ENCODE assay signal across 32 cellular contexts in genomic region chr5:18238321-18238720, GRCh38.
"Had no signal": no experiment of that assay in that cellular context is flagged by ENCODE, and none has a peak within 500 bp of the region (broad histone marks: within the 10 kb centered on the region; RNA-seq: fewer than 3 reads in every experiment).

No MANE protein-coding gene starts in this region.

- H3K4me3 ChIP-seq: ascending aorta had no signal

- H3K4me1 Mint-ChIP-seq: activated B cell treated with CpG ODN at 0.5 μM for 24 hours; activated CD4-positive, alpha-beta T cell treated with anti-CD3 and anti-CD28 coated beads, Interleukin-2, amount 10 ng/mL, durations not matched to agents 24 days and 14 days; activated naive CD4-positive, alpha-beta T cell treated with anti-CD3 and anti-CD28 coated beads, Interleukin-2, amount 10 ng/mL, durations not matched to agents 7 days and 5 days; activated naive CD4-positive, alpha-beta T cell treated with anti-CD3 and anti-CD28 coated beads, Interleukin-2, amount 50 U/mL, for 24 hours; activated naive CD8-positive, alpha-beta T cell treated with anti-CD3 and anti-CD28 coated beads, Interleukin-2, amount 10 ng/mL, durations not matched to agents 7 days and 5 days; activated naive CD8-positive, alpha-beta T cell treated with anti-CD3 and anti-CD28 coated beads, Interleukin-2, amount 50 U/mL, for 24 hours; brain had no signal

- H3K36me3 ChIP-seq: ascending aorta had no signal

- H3K9me3 Mint-ChIP-seq: activated CD4-positive, alpha-beta T cell treated with anti-CD3 and anti-CD28 coated beads, Interleukin-2, amount 10 ng/mL, durations not matched to agents 24 days and 14 days; T-helper 1 cell treated with Interleukin-12 subunit alpha and Interleukin-12 subunit beta and Interleukin-4 antibody, amounts not matched to agents 30 μg/mL and 1 μg/mL, for 36 hours had no signal

- H3K9me3 ChIP-seq: ascending aorta had no signal

- H3K4me1 ChIP-seq: ascending aorta had no signal

- H3K27me3 ChIP-seq: ascending aorta had no signal

- H3K27ac ChIP-seq: ascending aorta, VCaP had no signal

- H3K27ac Mint-ChIP-seq: activated B cell treated with CpG ODN at 0.5 μM for 24 hours; activated CD4-positive, alpha-beta memory T cell treated with anti-CD3 and anti-CD28 coated beads for 36 hours; activated CD4-positive, alpha-beta T cell treated with anti-CD3 and anti-CD28 coated beads, Interleukin-2, amount 10 ng/mL, durations not matched to agents 24 days and 14 days; activated CD8-positive, alpha-beta T cell treated with anti-CD3 and anti-CD28 coated beads for 36 hours; activated naive CD4-positive, alpha-beta T cell treated with anti-CD3 and anti-CD28 coated beads, Interleukin-2, amount 10 ng/mL, durations not matched to agents 7 days and 5 days; activated naive CD4-positive, alpha-beta T cell treated with anti-CD3 and anti-CD28 coated beads, Interleukin-2, amount 50 U/mL, for 24 hours; activated naive CD8-positive, alpha-beta T cell; activated naive CD8-positive, alpha-beta T cell treated with anti-CD3 and anti-CD28 coated beads, Interleukin-2, amount 10 ng/mL, durations not matched to agents 7 days and 5 days; activated naive CD8-positive, alpha-beta T cell treated with anti-CD3 and anti-CD28 coated beads, Interleukin-2, amount 50 U/mL, for 24 hours; activated T-cell treated with anti-CD3 and anti-CD28 coated beads, Interleukin-2, amount 50 U/mL, for 24 hours; activated T-helper 2 cell treated with anti-CD3 and anti-CD28 coated beads, Interferon-gamma antibody, Interleukin-2, Interleukin-4, amounts not matched to agents 10 μg/mL and 5 μg/mL and 100 μg/mL, durations not matched to agents 14 hours and 24 hours and 36 hours; brain; T-helper 1 cell treated with Interleukin-12 subunit alpha and Interleukin-12 subunit beta and Interleukin-4 antibody, amounts not matched to agents 30 μg/mL and 1 μg/mL, for 36 hours; T-helper 2 cell treated with Interferon-gamma antibody and Interleukin-4, amounts not matched to agents 5 μg/mL and 100 μg/mL, for 36 hours had no signal

- FAIRE-seq: TTC549 had no signal

- H3K27me3 Mint-ChIP-seq: activated B cell treated with CpG ODN at 0.5 μM for 24 hours; activated CD4-positive, alpha-beta memory T cell treated with anti-CD3 and anti-CD28 coated beads for 36 hours; activated CD4-positive, alpha-beta T cell treated with anti-CD3 and anti-CD28 coated beads, Interleukin-2, amount 10 ng/mL, durations not matched to agents 24 days and 14 days; activated CD8-positive, alpha-beta T cell treated with anti-CD3 and anti-CD28 coated beads for 36 hours; activated naive CD4-positive, alpha-beta T cell treated with anti-CD3 and anti-CD28 coated beads, Interleukin-2, amount 10 ng/mL, durations not matched to agents 7 days and 5 days; activated naive CD4-positive, alpha-beta T cell treated with anti-CD3 and anti-CD28 coated beads, Interleukin-2, amount 50 U/mL, for 24 hours; activated naive CD8-positive, alpha-beta T cell; activated naive CD8-positive, alpha-beta T cell treated with anti-CD3 and anti-CD28 coated beads, Interleukin-2, amount 10 ng/mL, durations not matched to agents 7 days and 5 days; activated naive CD8-positive, alpha-beta T cell treated with anti-CD3 and anti-CD28 coated beads, Interleukin-2, amount 50 U/mL, for 24 hours; activated T-cell treated with anti-CD3 and anti-CD28 coated beads, Interleukin-2, amount 50 U/mL, for 24 hours; brain had no signal

- H3K36me3 Mint-ChIP-seq: activated CD4-positive, alpha-beta memory T cell treated with anti-CD3 and anti-CD28 coated beads for 36 hours; activated naive CD4-positive, alpha-beta T cell treated with anti-CD3 and anti-CD28 coated beads, Interleukin-2, amount 10 ng/mL, durations not matched to agents 7 days and 5 days; activated naive CD4-positive, alpha-beta T cell treated with anti-CD3 and anti-CD28 coated beads, Interleukin-2, amount 50 U/mL, for 24 hours; activated naive CD8-positive, alpha-beta T cell; activated naive CD8-positive, alpha-beta T cell treated with anti-CD3 and anti-CD28 coated beads, Interleukin-2, amount 10 ng/mL, durations not matched to agents 7 days and 5 days; brain had no signal

- H3K4me3 Mint-ChIP-seq: activated B cell treated with CpG ODN at 0.5 μM for 24 hours; activated CD4-positive, alpha-beta memory T cell treated with anti-CD3 and anti-CD28 coated beads for 36 hours; activated CD4-positive, alpha-beta T cell treated with anti-CD3 and anti-CD28 coated beads, Interleukin-2, amount 10 ng/mL, durations not matched to agents 24 days and 14 days; activated CD8-positive, alpha-beta T cell treated with anti-CD3 and anti-CD28 coated beads for 36 hours; activated naive CD4-positive, alpha-beta T cell treated with anti-CD3 and anti-CD28 coated beads, Interleukin-2, amount 10 ng/mL, durations not matched to agents 7 days and 5 days; activated naive CD4-positive, alpha-beta T cell treated with anti-CD3 and anti-CD28 coated beads, Interleukin-2, amount 50 U/mL, for 24 hours; activated naive CD8-positive, alpha-beta T cell; activated naive CD8-positive, alpha-beta T cell treated with anti-CD3 and anti-CD28 coated beads, Interleukin-2, amount 10 ng/mL, durations not matched to agents 7 days and 5 days; activated naive CD8-positive, alpha-beta T cell treated with anti-CD3 and anti-CD28 coated beads, Interleukin-2, amount 50 U/mL, for 24 hours; activated T-cell treated with anti-CD3 and anti-CD28 coated beads, Interleukin-2, amount 50 U/mL, for 24 hours; brain; T-helper 1 cell treated with Interleukin-12 subunit alpha and Interleukin-12 subunit beta and Interleukin-4 antibody, amounts not matched to agents 30 μg/mL and 1 μg/mL, for 36 hours; T-helper 2 cell treated with Interferon-gamma antibody and Interleukin-4, amounts not matched to agents 5 μg/mL and 100 μg/mL, for 36 hours had no signal

- DNase-seq: activated B cell treated with CpG ODN at 0.5 μM for 24 hours; activated CD4-positive, alpha-beta memory T cell treated with anti-CD3 and anti-CD28 coated beads for 36 hours; activated CD4-positive, alpha-beta T cell treated with anti-CD3 and anti-CD28 coated beads for 4 hours; activated CD4-positive, alpha-beta T cell treated with anti-CD3 and anti-CD28 coated beads, Interleukin-2, amount 10 ng/mL, durations not matched to agents 24 days and 14 days; activated CD4-positive, alpha-beta T cell treated with anti-CD3 and anti-CD28 coated beads, Interleukin-2, amount 50 U/mL, for 1 hour; activated CD4-positive, alpha-beta T cell treated with anti-CD3 and anti-CD28 coated beads, Interleukin-2, amount 50 U/mL, for 4 hours; activated CD4-positive, CD25-positive, alpha-beta regulatory T cell treated with anti-CD3 and anti-CD28 coated beads, Interleukin-2, amount 50 U/mL, for 72 hours; activated CD8-positive, alpha-beta memory T cell treated with anti-CD3 and anti-CD28 coated beads, Interleukin-2, amount 50 U/mL, for 48 hours; activated CD8-positive, alpha-beta T cell treated with anti-CD3 and anti-CD28 coated beads for 36 hours; activated effector memory CD4-positive, alpha-beta T cell treated with Interleukin-2 at 50 U/mL for 16 hours; activated gamma-delta T cell; activated naive CD4-positive, alpha-beta T cell treated with anti-CD3 and anti-CD28 coated beads, Interleukin-2, amount 10 ng/mL, durations not matched to agents 7 days and 5 days; activated naive CD4-positive, alpha-beta T cell treated with Interleukin-2 at 50 U/mL for 16 hours; activated naive CD8-positive, alpha-beta T cell treated with anti-CD3 and anti-CD28 coated beads, Interleukin-2, amount 10 ng/mL, durations not matched to agents 7 days and 5 days; activated naive CD8-positive, alpha-beta T cell treated with anti-CD3 and anti-CD28 coated beads, Interleukin-2, amount 50 U/mL, for 24 hours; activated T-cell treated with anti-CD3 and anti-CD28 coated beads, Interleukin-2, amount 50 U/mL, for 24 hours; activated T-cell treated with anti-CD3 and anti-CD28 coated beads, Interleukin-2, amount 50 U/mL, for 48 hours; amygdala; anterior cingulate cortex; central memory CD4-positive, alpha-beta T cell; T-helper 1 cell; T-helper 2 cell; T-helper 9 cell had no signal

- ATAC-seq: activated CD8-positive, alpha-beta T cell treated with anti-CD3 and anti-CD28 coated beads for 36 hours; activated naive CD8-positive, alpha-beta T cell treated with anti-CD3 and anti-CD28 coated beads, Interleukin-2, amount 50 U/mL, for 24 hours had no signal
